ENCODE assay signal across 24 cellular contexts in the genomic region with DNA sequence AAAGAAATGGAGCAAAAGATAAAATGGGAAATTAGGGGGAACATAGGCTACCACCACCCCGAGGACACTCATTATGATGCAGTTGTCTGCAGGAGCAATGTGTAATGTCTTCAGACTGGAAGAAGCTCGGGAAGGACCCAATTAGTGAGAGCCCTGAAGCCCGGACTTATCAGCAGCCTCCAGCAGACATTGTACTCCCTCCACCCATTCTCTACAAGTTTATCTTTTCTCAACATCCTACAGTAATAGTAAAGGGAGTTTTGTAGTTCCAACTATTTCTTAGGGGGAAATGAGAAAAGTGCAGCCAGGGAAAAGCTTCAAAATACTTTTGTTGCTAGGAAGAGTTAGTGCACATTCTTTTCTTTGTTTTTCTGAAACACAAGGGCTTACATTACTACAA.
"Had no signal": no experiment of that assay in that cellular context is flagged by ENCODE, and none has a peak within 500 bp of the region (broad histone marks: within the 10 kb centered on the region; RNA-seq: fewer than 3 reads in every experiment).

No MANE protein-coding gene starts in this region.

- H3K4me1 ChIP-seq: esophagus squamous epithelium, left ventricle myocardium inferior, lower lobe of right lung, psoas muscle, testis, tibial nerve, upper lobe of right lung had no signal

- H3K36me3 ChIP-seq: esophagus squamous epithelium, left ventricle myocardium inferior, lower lobe of right lung, neutrophil, tibial nerve, upper lobe of right lung had no signal

- FAIRE-seq: endometrium, kidney had no signal

- H3K9me3 Mint-ChIP-seq: nephron had no signal

- H3K4me1 Mint-ChIP-seq: naive B cell; nephron; stimulated activated naive B cell treated with anti-CD40 and anti-IgM and Interleukin-4, amounts not matched to agents 10 μg/mL and 1 μg/mL and 100 μg/mL, for 72 hours; stimulated activated naive CD8-positive, alpha-beta T cell treated with anti-CD3 and anti-CD28 coated beads, Interleukin-15, amount 100 ng/mL, for 72 hours had no signal

- H3K27ac Mint-ChIP-seq: naive B cell; nephron; stimulated activated naive B cell treated with anti-CD40 and anti-IgM and Interleukin-4, amounts not matched to agents 10 μg/mL and 1 μg/mL and 100 μg/mL, for 72 hours; stimulated activated naive CD8-positive, alpha-beta T cell treated with anti-CD3 and anti-CD28 coated beads, Interleukin-15, amount 100 ng/mL, for 72 hours had no signal

- ATAC-seq: left cardiac atrium; lower lobe of right lung; psoas muscle; sciatic nerve; stimulated activated naive B cell treated with anti-CD40 and anti-IgM and Interleukin-4, amounts not matched to agents 10 μg/mL and 1 μg/mL and 100 μg/mL, for 72 hours; stimulated activated naive CD8-positive, alpha-beta T cell treated with anti-CD3 and anti-CD28 coated beads, Interleukin-15, amount 100 ng/mL, for 72 hours; upper lobe of right lung had no signal

- H3K4me3 ChIP-seq: dorsolateral prefrontal cortex, esophagus squamous epithelium, left ventricle myocardium inferior, lower lobe of right lung, psoas muscle, testis, tibial nerve, upper lobe of right lung had no signal

- H3K36me3 Mint-ChIP-seq: naive B cell; stimulated activated naive B cell treated with anti-CD40 and anti-IgM and Interleukin-4, amounts not matched to agents 10 μg/mL and 1 μg/mL and 100 μg/mL, for 72 hours had no signal

- H3K27ac ChIP-seq: dorsolateral prefrontal cortex, epithelial cell of prostate, esophagus squamous epithelium, left ventricle myocardium inferior, lower lobe of right lung, neutrophil, psoas muscle, testis, tibial nerve, upper lobe of right lung had no signal

- H3K9me3 ChIP-seq: esophagus squamous epithelium, left ventricle myocardium inferior, lower lobe of right lung, neutrophil, psoas muscle, testis, tibial nerve, upper lobe of right lung had no signal

- H3K4me3 Mint-ChIP-seq: naive B cell; nephron; stimulated activated naive B cell treated with anti-CD40 and anti-IgM and Interleukin-4, amounts not matched to agents 10 μg/mL and 1 μg/mL and 100 μg/mL, for 72 hours; stimulated activated naive CD8-positive, alpha-beta T cell treated with anti-CD3 and anti-CD28 coated beads, Interleukin-15, amount 100 ng/mL, for 72 hours had no signal

- DNase-seq: cortex of kidney; dorsolateral prefrontal cortex; effector CD8-positive, alpha-beta T cell; esophagus squamous epithelium; foreskin fibroblast; kidney; left cardiac atrium; left ventricle myocardium inferior; lower lobe of right lung; mesenchymal stem cell; naive B cell; psoas muscle; stimulated activated CD4-positive, alpha-beta T cell treated with anti-CD3 and anti-CD28 coated beads, Interleukin-2, amount 100 ng/mL, for 24 hours; stimulated activated CD4-positive, alpha-beta T cell treated with anti-CD3 and anti-CD28 coated beads, Interleukin-4, amount 100 ng/mL, for 4 hours; stimulated activated naive B cell treated with anti-CD40 and anti-IgM and Interleukin-4, amounts not matched to agents 10 μg/mL and 1 μg/mL and 100 μg/mL, for 72 hours; stimulated activated naive CD8-positive, alpha-beta T cell treated with anti-CD3 and anti-CD28 coated beads, Interleukin-15, amount 100 ng/mL, for 72 hours; testis; upper lobe of right lung had no signal

- H3K27me3 ChIP-seq: esophagus squamous epithelium, neutrophil, testis, tibial nerve, upper lobe of right lung had no signal

- H3K27me3 Mint-ChIP-seq: naive B cell; stimulated activated naive B cell treated with anti-CD40 and anti-IgM and Interleukin-4, amounts not matched to agents 10 μg/mL and 1 μg/mL and 100 μg/mL, for 72 hours; stimulated activated naive CD8-positive, alpha-beta T cell treated with anti-CD3 and anti-CD28 coated beads, Interleukin-15, amount 100 ng/mL, for 72 hours had no signal
